11 cellular contexts compared by ENCODE assay signal in genomic region chrX:70554081-70554480, GRCh38.
DNase-seq lines count a peak whose midpoint lies in the region; ATAC-seq, FAIRE-seq and TF ChIP-seq lines count a peak whose summit lies in the region.
"Had no signal": no experiment of that assay in that cellular context is flagged by ENCODE, and none has a peak within 500 bp of the region (broad histone marks: within the 10 kb centered on the region; RNA-seq: fewer than 3 reads in every experiment).

No MANE protein-coding gene starts in this region.

- no peaks in the 10 kb centered on the region for H3K9me3 ChIP-seq in PC-3 (ENCODE audit: low read length)
- H3K9me3 ChIP-seq: thoracic aorta had no signal

- no peak overlapping the region for H2AFZ ChIP-seq in PC-3 (ENCODE audit: low read length)

- H3K9me3 Mint-ChIP-seq in stimulated activated memory B cell treated with anti-CD40 and anti-IgM and Interleukin-4, amounts not matched to agents 10 μg/mL and 1 μg/mL and 100 μg/mL, for 72 hours: peaks cover 3% of the 10 kb centered on the region

- H3K27ac ChIP-seq in PC-3 (ENCODE audit: low read length): no peak overlapping the region
- H3K27ac ChIP-seq: thoracic aorta had no signal

- in situ Hi-C loops in ACHN (cut with HindIII; ENCODE audit: low pct_ligation_motif_present, low pct_unique_long_range_greater_than_20kb, low sequenced_read_pairs): no loop called here

- FAIRE-seq in GM12892 (lab: Jason Lieb, UNC): no peak
- FAIRE-seq: TTC549 had no signal

- no peaks in the 10 kb centered on the region for H3K9me2 ChIP-seq in PC-3 (replicated peaks; ENCODE audit: low read length)

- H4K20me1 ChIP-seq in PC-3 (ENCODE audit: low read length): no peaks in the 10 kb centered on the region

- H3K27me3 Mint-ChIP-seq in stimulated activated memory B cell treated with anti-CD40 and anti-IgM and Interleukin-4, amounts not matched to agents 10 μg/mL and 1 μg/mL and 100 μg/mL, for 72 hours: peaks cover 6% of the 10 kb centered on the region

- ATAC-seq in GM18511 (IDR thresholded peaks at IDR 0.05; ENCODE audit: unreplicated experiment) (peak; percentile 34), PC-3 (peak; percentile 63), HG03520 (IDR thresholded peaks at IDR 0.05; ENCODE audit: unreplicated experiment) (no peak)
- no peak for ATAC-seq in stimulated activated memory B cell treated with anti-CD40 and anti-IgM and Interleukin-4, amounts not matched to agents 10 μg/mL and 1 μg/mL and 100 μg/mL, for 72 hours

- no peaks in the 10 kb centered on the region for H3K27me3 ChIP-seq in PC-3 (ENCODE audit: low read length)

- DNase-seq in ACHN (peak; percentile 35), PC-3 (peak; percentile 59), fibroblast of the aortic adventitia (ENCODE audit: low read depth) (peak; percentile 69), GM12892 (ENCODE audit: insufficient read length) (no peak)
- DNase-seq in activated CD4-positive, alpha-beta T cell treated with anti-CD3 and anti-CD28 coated beads for 4 hours: no peak
- DNase-seq: effector CD4-positive, alpha-beta T cell had no signal

- intact Hi-C loops in PC-3 (cut with micrococcal nuclease): loop anchor here (1.0 to 10.0 kb wide), 5 partner anchors 77 to 219 kb away; partner anchors contain the start of gene GDPD2

- H3K36me3 Mint-ChIP-seq in stimulated activated memory B cell treated with anti-CD40 and anti-IgM and Interleukin-4, amounts not matched to agents 10 μg/mL and 1 μg/mL and 100 μg/mL, for 72 hours: no peaks in the 10 kb centered on the region

- H3K4me2 ChIP-seq in PC-3 (ENCODE audit: low read length): no peak overlapping the region

- no peaks in the 10 kb centered on the region for H3F3A ChIP-seq in PC-3 (ENCODE audit: low read length, unreplicated experiment)

- H3K79me2 ChIP-seq in PC-3 (ENCODE audit: low read length): no peaks in the 10 kb centered on the region

- TF ChIP-seq CTCF in PC-3 (conservative IDR thresholded peaks at IDR 0.05; ENCODE audit: low read depth, low read length) (peak; percentile 59), fibroblast of the aortic adventitia (IDR thresholded peaks at IDR 0.05; ENCODE audit: insufficient read depth, low read length) (no peak)

- no peak overlapping the region for H3K4me3 ChIP-seq in PC-3 (ENCODE audit: low read length)
- no peak overlapping the region for H3K4me3 ChIP-seq in fibroblast of the aortic adventitia (ENCODE audit: low read depth, low read length)
- H3K4me3 ChIP-seq: thoracic aorta had no signal

- no peak for TF ChIP-seq POLR2A in GM12892 (IDR thresholded peaks at IDR 0.05; ENCODE audit: low read depth, low read length)

- POLR2A ChIA-PET in PC-3 (lab: Charles Lee; ENCODE audit: unreplicated experiment): interaction anchor here (0.6 to 1.2 kb wide), 2 partner anchors 75 to 230 kb away, joined by 5 to 7 read pairs; no protein-coding TSS in a partner anchor

- H3K4me3 Mint-ChIP-seq in stimulated activated memory B cell treated with anti-CD40 and anti-IgM and Interleukin-4, amounts not matched to agents 10 μg/mL and 1 μg/mL and 100 μg/mL, for 72 hours: no peak overlapping the region

- H3K36me3 ChIP-seq in PC-3 (ENCODE audit: low read depth, low read length): no peaks in the 10 kb centered on the region
- H3K36me3 ChIP-seq: thoracic aorta had no signal

- CTCF ChIA-PET in PC-3 (lab: Charles Lee): interaction anchor here (0.5 to 1.3 kb wide), 7 partner anchors 74 to 131 kb away, joined by 3 to 7 read pairs (median 6); partner anchors contain the start of gene GDPD2

- H3K4me1 ChIP-seq in PC-3 (ENCODE audit: insufficient read depth, low read length): no peaks in the 10 kb centered on the region; the same call in 1 of the 2 replicates

- no peak overlapping the region for H3K9ac ChIP-seq in PC-3 (ENCODE audit: low read length)

- no peak overlapping the region for H3K27ac Mint-ChIP-seq in stimulated activated memory B cell treated with anti-CD40 and anti-IgM and Interleukin-4, amounts not matched to agents 10 μg/mL and 1 μg/mL and 100 μg/mL, for 72 hours

- BruUV-seq in PC-3 (replicated peaks; lab: Mats Ljungman, UMichigan): no TSS peak

- no peaks in the 10 kb centered on the region for H3K4me1 Mint-ChIP-seq in stimulated activated memory B cell treated with anti-CD40 and anti-IgM and Interleukin-4, amounts not matched to agents 10 μg/mL and 1 μg/mL and 100 μg/mL, for 72 hours

Comparison
In these comparisons a context has a peak if more than half of its experiments do, and no peak if none do; other contexts are left out.
1. DNase-seq: peak in ACHN (single experiment), PC-3 (single experiment) and fibroblast of the aortic adventitia (single experiment); none in GM12892 (single experiment) and activated CD4-positive, alpha-beta T cell treated with anti-CD3 and anti-CD28 coated beads for 4 hours (0 of 2).
2. ATAC-seq: peak in GM18511 (single experiment) and PC-3 (single experiment); none in stimulated activated memory B cell treated with anti-CD40 and anti-IgM and Interleukin-4, amounts not matched to agents 10 μg/mL and 1 μg/mL and 100 μg/mL, for 72 hours (single experiment) and HG03520 (single experiment).